14 cellular contexts compared by ENCODE assay signal in the genomic region with DNA sequence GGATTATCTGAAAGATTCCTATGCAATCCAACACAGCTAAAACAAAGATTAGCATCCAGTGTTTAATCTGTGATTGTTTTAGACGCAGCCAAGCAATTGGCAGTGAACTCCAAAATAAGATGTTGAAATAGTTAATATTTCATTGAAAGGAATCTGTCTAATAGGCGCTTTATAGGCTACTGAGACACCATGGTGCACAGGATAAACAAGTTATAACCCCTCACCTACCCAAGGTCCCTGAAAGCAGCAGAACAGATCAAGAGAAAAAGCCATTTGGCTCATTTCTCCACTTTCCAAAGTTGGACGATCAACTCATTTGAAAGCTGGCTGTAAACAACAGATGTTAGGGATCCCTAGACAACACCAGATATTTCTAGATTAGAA. TPM values are rescaled to one million over a fixed set of nuclear protein-coding genes. Genes with fewer than 3 reads are reported as not detected.
DNase-seq lines count a peak whose midpoint lies in the region; TF ChIP-seq lines count a peak whose summit lies in the region.
"Had no signal": no experiment of that assay in that cellular context is flagged by ENCODE, and none has a peak within 500 bp of the region (broad histone marks: within the 10 kb centered on the region; RNA-seq: fewer than 3 reads in every experiment).

No MANE protein-coding gene starts in this region.

- H3K27ac ChIP-seq in KMS-11 = no peak overlapping the region; the same call in 1 of the 2 replicates
- peak overlapping the region; percentile 8 to 60 for H3K27ac ChIP-seq in testis

- DNase-seq in MCF 10A (ENCODE audit: unreplicated experiment) (no peak), medulla oblongata (ENCODE audit: extremely low spot score) (peak; percentile 23), testis (no peak), glutamatergic neuron (no peak), NCI-H1694 (lab: John Stamatoyannopoulos, UW) (no peak), HAP-1 (ENCODE audit: low spot score in 2 of 2) (no peak)
- DNase-seq: activated B cell treated with CpG ODN at 0.5 μM for 24 hours; KBM-7; mesendoderm; NCI-H1694 treated with DMSO at 0.1 percent for 48 hours; pancreas; stimulated activated CD4-positive, alpha-beta T cell treated with anti-CD3 and anti-CD28 coated beads, Interleukin-2, amount 100 ng/mL, for 48 hours; stimulated activated naive CD8-positive, alpha-beta T cell treated with anti-CD3 and anti-CD28 coated beads, Interleukin-15, Interleukin-2, amounts not matched to agents 100 U/mL and 50 U/mL, for 24 hours had no signal

- H3K4me3 ChIP-seq in KMS-11 (IDR thresholded peaks at IDR 0.05; ENCODE audit: insufficient read depth, low read depth, low read length) (no peak overlapping the region), testis (no peak overlapping the region), HAP-1 (no peak overlapping the region)
- H3K4me3 ChIP-seq: pancreas had no signal

- TF ChIP-seq CTCF in KMS-11 (conservative IDR thresholded peaks at IDR 0.05; ENCODE audit: low read depth, low read length) = no peak
- TF ChIP-seq CTCF in MCF 10A (IDR thresholded peaks at IDR 0.05; ENCODE audit: unreplicated experiment) = no peak
- TF ChIP-seq CTCF in testis (IDR thresholded peaks at IDR 0.05) = no peak
- TF ChIP-seq CTCF in glutamatergic neuron (IDR thresholded peaks at IDR 0.05; ENCODE audit: partially characterized antibody, unreplicated experiment) = no peak

- peaks cover 3% of the 10 kb centered on the region; the same call in 1 of the 2 replicates for H3K36me3 ChIP-seq in KMS-11 (ENCODE audit: insufficient read depth)
- H3K36me3 ChIP-seq in testis (ENCODE audit: low read depth, missing control alignments) = no peaks in the 10 kb centered on the region
- H3K36me3 ChIP-seq in HAP-1 (replicated peaks) = peaks cover 30% of the 10 kb centered on the region

- intact Hi-C loops in MCF 10A (cut with micrococcal nuclease) (loop anchor here (1.0 to 5.0 kb wide), 2 partner anchors 370 to 707 kb away; no protein-coding TSS in a partner anchor), testis (cut with DNase I; ENCODE audit: low total_unique reads) (no loop called here)

- peaks cover 36% of the 10 kb centered on the region for H3K36me3 Mint-ChIP-seq in MCF 10A (ENCODE audit: insufficient read depth, unreplicated experiment)
- no peaks in the 10 kb centered on the region for H3K36me3 Mint-ChIP-seq in glutamatergic neuron (ENCODE audit: unreplicated experiment)

- H4K20me1 ChIP-seq in KMS-11 (ENCODE audit: insufficient read depth) = peaks cover 30% of the 10 kb centered on the region

- no peaks in the 10 kb centered on the region for H3K9me3 ChIP-seq in testis
- H3K9me3 ChIP-seq in HAP-1 = no peaks in the 10 kb centered on the region
- H3K9me3 ChIP-seq: pancreas had no signal

- CTCF ChIA-PET in MCF 10A (lab: Yijun Ruan, JAX) = interaction anchor here (0.6 to 1.9 kb wide), 6 partner anchors 10 to 707 kb away, joined by 3 to 8 read pairs (median 4); no protein-coding TSS in a partner anchor

- WGBS in testis, 2 donors = 28 to 50% methylated on average over 3 of the region's 3 CpGs

- H3K27ac Mint-ChIP-seq in MCF 10A (ENCODE audit: low read depth, unreplicated experiment) = peak overlapping the region; percentile 84
- H3K27ac Mint-ChIP-seq in glutamatergic neuron (ENCODE audit: unreplicated experiment) = no peak overlapping the region

- H3K9ac ChIP-seq in KMS-11 = no peak overlapping the region

- POLR2A ChIA-PET in MCF 10A (lab: Yijun Ruan, JAX) = interaction anchor here (0.7 to 1.3 kb wide), 4 partner anchors 12 to 679 kb away, joined by 3 to 5 read pairs (median 4); no protein-coding TSS in a partner anchor

- in situ Hi-C loops in HAP-1 (cut with MboI; ENCODE audit: low sequenced_read_pairs) = no loop called here

- BruUV-seq in MCF 10A (replicated peaks; lab: Mats Ljungman, UMichigan) = no TSS peak

- no peak for TF ChIP-seq POLR2A in testis (IDR thresholded peaks at IDR 0.05)

- no peaks in the 10 kb centered on the region for H3K9me3 Mint-ChIP-seq in MCF 10A (ENCODE audit: unreplicated experiment)
- H3K9me3 Mint-ChIP-seq in glutamatergic neuron (ENCODE audit: unreplicated experiment) = no peaks in the 10 kb centered on the region
- H3K9me3 Mint-ChIP-seq: activated B cell treated with CpG ODN at 0.5 μM for 24 hours had no signal

- H3K27me3 Mint-ChIP-seq in MCF 10A (ENCODE audit: insufficient read depth, unreplicated experiment) = no peaks in the 10 kb centered on the region
- H3K27me3 Mint-ChIP-seq in glutamatergic neuron (ENCODE audit: unreplicated experiment) = no peaks in the 10 kb centered on the region
- H3K27me3 Mint-ChIP-seq: activated B cell treated with CpG ODN at 0.5 μM for 24 hours had no signal

- H3K4me3 Mint-ChIP-seq in MCF 10A (ENCODE audit: unreplicated experiment) (no peak overlapping the region), glutamatergic neuron (ENCODE audit: unreplicated experiment) (no peak overlapping the region)
- H3K4me3 Mint-ChIP-seq: activated B cell treated with CpG ODN at 0.5 μM for 24 hours had no signal

- H3K4me1 ChIP-seq in KMS-11 (ENCODE audit: low read depth, poor library complexity, severe bottlenecking) (peaks cover 39% of the 10 kb centered on the region), testis (peaks cover 30% of the 10 kb centered on the region), HAP-1 (peaks cover 39% of the 10 kb centered on the region)

- H3K27me3 ChIP-seq in KMS-11 (ENCODE audit: insufficient read depth, low read depth) (no peaks in the 10 kb centered on the region), testis (no peaks in the 10 kb centered on the region), HAP-1 (ENCODE audit: low read depth) (no peaks in the 10 kb centered on the region)
- H3K27me3 ChIP-seq: pancreas had no signal

- no peak overlapping the region for H2AFZ ChIP-seq in KMS-11 (ENCODE audit: low read depth)

- H3K4me1 Mint-ChIP-seq in MCF 10A (ENCODE audit: insufficient read depth, unreplicated experiment) = peaks cover 24% of the 10 kb centered on the region
- H3K4me1 Mint-ChIP-seq in glutamatergic neuron (ENCODE audit: low read depth, unreplicated experiment) = peaks cover 5% of the 10 kb centered on the region

- peaks cover 70% of the 10 kb centered on the region for H3K79me2 ChIP-seq in KMS-11 (ENCODE audit: insufficient read depth, low read depth)

- peak overlapping the region; percentile 7; the same call in 1 of the 2 replicates for H3K4me2 ChIP-seq in KMS-11

RNA-seq across cellular contexts. Expression of a gene that starts 4.9 kb away (rescaled TPM):
- total RNA-seq in MCF 10A (2022) (65.3 and 83.0 TPM in 2 replicates), testis (10 to 100 TPM; 49.9 to 72.0 TPM), glutamatergic neuron (ENCODE audit: unreplicated experiment) (33.4 TPM)
- polyA plus RNA-seq in testis (ENCODE audit: insufficient read depth, low read depth, low replicate concordance) = 17.6 TPM
